28 cellular contexts compared by ENCODE assay signal in the genomic region with DNA sequence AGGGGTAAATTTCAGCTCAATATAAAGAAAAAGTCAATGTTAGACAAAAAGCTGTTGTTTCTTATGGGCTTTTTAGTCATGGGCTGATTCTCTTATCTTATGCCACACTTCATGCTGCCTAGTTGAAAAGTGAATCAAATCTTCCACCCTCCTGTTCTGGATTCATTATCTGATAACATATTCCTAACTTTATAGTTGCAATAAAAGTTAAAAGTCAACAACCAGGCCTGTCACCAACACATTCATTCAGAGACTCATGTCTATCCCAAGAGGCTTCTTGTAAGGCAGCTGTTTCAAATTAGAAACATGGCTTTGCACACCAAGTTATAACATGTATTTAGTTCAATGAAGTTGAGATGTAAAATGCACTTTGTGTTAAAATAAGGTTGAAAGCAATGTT.
"Had no signal": no experiment of that assay in that cellular context is flagged by ENCODE, and none has a peak within 500 bp of the region (broad histone marks: within the 10 kb centered on the region; RNA-seq: fewer than 3 reads in every experiment).

No MANE protein-coding gene starts in this region.

- H3K4me1 ChIP-seq: adrenal gland, body of pancreas, spleen, uterus had no signal

- H3K9me3 ChIP-seq: adrenal gland, body of pancreas, colonic mucosa, gastroesophageal sphincter, spleen, thoracic aorta, uterus had no signal

- H3K36me3 ChIP-seq: adrenal gland, cardiac muscle cell, colonic mucosa, gastroesophageal sphincter, spleen, thoracic aorta, uterus had no signal

- H3K27ac ChIP-seq: adrenal gland, body of pancreas, cardiac muscle cell, colonic mucosa, gastroesophageal sphincter, spleen, thoracic aorta, uterus had no signal

- H3K36me3 Mint-ChIP-seq: activated naive CD8-positive, alpha-beta T cell; naive thymus-derived CD8-positive, alpha-beta T cell; type B pancreatic cell had no signal

- H3K27me3 Mint-ChIP-seq: type B pancreatic cell had no signal

- H3K27me3 ChIP-seq: adrenal gland, body of pancreas, cardiac muscle cell, colonic mucosa, gastroesophageal sphincter, spleen, uterus had no signal

- H3K4me3 ChIP-seq: adrenal gland, body of pancreas, cardiac muscle cell, colonic mucosa, gastroesophageal sphincter, spleen, thoracic aorta, uterus had no signal

- H3K4me3 Mint-ChIP-seq: activated naive CD8-positive, alpha-beta T cell; naive thymus-derived CD8-positive, alpha-beta T cell; neural crest cell; stimulated activated naive CD8-positive, alpha-beta T cell treated with anti-CD3 and anti-CD28 coated beads, Interleukin-15, Interleukin-2, amounts not matched to agents 100 ng/mL and 50 ng/mL, for 24 hours; type B pancreatic cell had no signal

- DNase-seq: activated CD4-positive, alpha-beta T cell treated with anti-CD3 and anti-CD28 coated beads for 4 hours; activated CD4-positive, alpha-beta T cell treated with anti-CD3 and anti-CD28 coated beads, Interleukin-2, amount 50 U/mL, for 4 hours; activated CD4-positive, CD25-positive, alpha-beta regulatory T cell; activated CD8-positive, alpha-beta memory T cell treated with anti-CD3 and anti-CD28 coated beads for 24 hours; activated effector memory CD4-positive, alpha-beta T cell treated with Interleukin-2 at 50 U/mL for 16 hours; activated naive CD4-positive, alpha-beta T cell treated with Interleukin-2 at 50 U/mL for 16 hours; adrenal gland; aorta; body of pancreas; cerebellar nuclear complex; colonic mucosa; effector CD8-positive, alpha-beta T cell; hippocampal formation; left cardiac atrium; midbrain; naive thymus-derived CD8-positive, alpha-beta T cell; nucleus accumbens; right cardiac atrium; spleen; stimulated activated CD4-positive, alpha-beta T cell treated with anti-CD3 and anti-CD28 coated beads, Interleukin-2, amount 100 ng/mL, for 48 hours; uterus had no signal

- ATAC-seq: body of pancreas; gastroesophageal sphincter; left cardiac atrium; naive thymus-derived CD8-positive, alpha-beta T cell; right cardiac atrium had no signal

- H3K9me3 Mint-ChIP-seq: naive thymus-derived CD8-positive, alpha-beta T cell; neural crest cell; stimulated activated naive CD8-positive, alpha-beta T cell treated with anti-CD3 and anti-CD28 coated beads, Interleukin-15, Interleukin-2, amounts not matched to agents 100 ng/mL and 50 ng/mL, for 24 hours; type B pancreatic cell had no signal

- H3K27ac Mint-ChIP-seq: activated naive CD8-positive, alpha-beta T cell; naive thymus-derived CD8-positive, alpha-beta T cell; stimulated activated naive CD8-positive, alpha-beta T cell treated with anti-CD3 and anti-CD28 coated beads, Interleukin-15, Interleukin-2, amounts not matched to agents 100 ng/mL and 50 ng/mL, for 24 hours; type B pancreatic cell had no signal
